In genomic region chr12:105986779-105987686, GRCh38 we compare ENCODE assay signal across 1 cellular context.
TF ChIP-seq lines count a peak whose summit lies in the region.

No MANE protein-coding gene starts in this region.

TF ChIP-seq in K562, 482 proteins besides CTCF, POLR2A, EP300 and RAD21 (continued from another document):
- TF ChIP-seq ZNF280B (CRISPR knock-in tag; IDR thresholded peaks at IDR 0.05) (no peak), BCOR (IDR thresholded peaks at IDR 0.05) (no peak), PBX2 (CRISPR knock-in tag; IDR thresholded peaks at IDR 0.05; ENCODE audit: low read depth) (no peak), PBX2 (tag; conservative IDR thresholded peaks at IDR 0.05; ENCODE audit: low read depth) (no peak), SMAD3 (CRISPR knock-in tag; conservative IDR thresholded peaks at IDR 0.05) (no peak), ZNF316 (IDR thresholded peaks at IDR 0.05) (no peak), NFYB (IDR thresholded peaks at IDR 0.05; ENCODE audit: extremely low read depth, insufficient read length) (no peak)
